In genomic region chrX:9682456-9682855, GRCh38 we compare ENCODE assay signal across 10 cellular contexts.
A peak's percentile ranks its signal among the peaks of the same experiment; 100 is the strongest.
DNase-seq lines count a peak whose midpoint lies in the region; ATAC-seq and TF ChIP-seq lines count a peak whose summit lies in the region.
"Had no signal": no experiment of that assay in that cellular context is flagged by ENCODE, and none has a peak within 500 bp of the region (broad histone marks: within the 10 kb centered on the region; RNA-seq: fewer than 3 reads in every experiment).

No MANE protein-coding gene starts in this region.

- H3K9me3 ChIP-seq in ascending aorta (no peaks in the 10 kb centered on the region), left ventricle myocardium inferior (replicated peaks) (no peaks in the 10 kb centered on the region)
- H3K9me3 ChIP-seq: MG63 had no signal

- H3K4me1 Mint-ChIP-seq in GM23338: peaks cover 11% of the 10 kb centered on the region
- H3K4me1 Mint-ChIP-seq in glutamatergic neuron (ENCODE audit: low read depth, unreplicated experiment): no peaks in the 10 kb centered on the region

- peak; percentile 30 for DNase-seq in GM23338 (ENCODE audit: low spot score)
- no peak for DNase-seq in ascending aorta (ENCODE audit: low spot score in 2 of 2)
- DNase-seq in left ventricle myocardium inferior: no peak
- DNase-seq in retina: peak; percentile 35
- DNase-seq in glutamatergic neuron: no peak
- DNase-seq in C1 segment of cervical spinal cord (lab: John Stamatoyannopoulos, UW): no peak
- DNase-seq in SIG-M5 treated with dmso at 0.1 percent for 504 hours (lab: John Stamatoyannopoulos, UW; ENCODE audit: unreplicated experiment): no peak
- DNase-seq: activated CD8-positive, alpha-beta T cell treated with anti-CD3 and anti-CD28 coated beads, Interleukin-2, amount 10 ng/mL, durations not matched to agents 7 days and 5 days; MG63; NCI-H774 had no signal

- no peak overlapping the region for H2AFZ ChIP-seq in GM23338

- ATAC-seq in GM23338: peak; percentile 72
- ATAC-seq: activated CD8-positive, alpha-beta T cell treated with anti-CD3 and anti-CD28 coated beads, Interleukin-2, amount 10 ng/mL, durations not matched to agents 7 days and 5 days had no signal

- H3K4me3 ChIP-seq in GM23338 (no peak overlapping the region), ascending aorta (no peak overlapping the region), left ventricle myocardium inferior (no peak overlapping the region)
- H3K4me3 ChIP-seq: MG63 had no signal

- H3K4me2 ChIP-seq in GM23338: no peak overlapping the region

- no peaks in the 10 kb centered on the region for H3K9me2 ChIP-seq in GM23338 (ENCODE audit: insufficient read depth)

- H4K20me1 ChIP-seq in GM23338 (replicated peaks; ENCODE audit: insufficient read depth): no peaks in the 10 kb centered on the region

- no peaks in the 10 kb centered on the region for H3F3A ChIP-seq in GM23338 (replicated peaks; ENCODE audit: low read depth)

- H3K27me3 Mint-ChIP-seq in GM23338 (ENCODE audit: insufficient read depth, low read depth, poor library complexity) (peaks cover 3% of the 10 kb centered on the region), glutamatergic neuron (ENCODE audit: unreplicated experiment) (peaks cover 3% of the 10 kb centered on the region)

- H3K27me3 ChIP-seq in GM23338 (ENCODE audit: insufficient read depth): no peaks in the 10 kb centered on the region
- H3K27me3 ChIP-seq in ascending aorta: no peaks in the 10 kb centered on the region
- H3K27me3 ChIP-seq in left ventricle myocardium inferior (ENCODE audit: low read depth): no peaks in the 10 kb centered on the region
- H3K27me3 ChIP-seq: MG63 had no signal

- H3K4me3 Mint-ChIP-seq in GM23338 (no peak overlapping the region), glutamatergic neuron (ENCODE audit: unreplicated experiment) (no peak overlapping the region)
- H3K4me3 Mint-ChIP-seq: activated CD8-positive, alpha-beta T cell treated with anti-CD3 and anti-CD28 coated beads, Interleukin-2, amount 10 ng/mL, durations not matched to agents 7 days and 5 days had no signal

- intact Hi-C loops in ascending aorta (cut with DNase I): no loop called here
- intact Hi-C loops in left ventricle myocardium inferior (cut with micrococcal nuclease): no loop called here

- no peak overlapping the region for H3K27ac ChIP-seq in GM23338 (ENCODE audit: low read depth)
- no peak overlapping the region for H3K27ac ChIP-seq in ascending aorta
- H3K27ac ChIP-seq in left ventricle myocardium inferior (replicated peaks): no peak overlapping the region

- H3K4me1 ChIP-seq in GM23338 (ENCODE audit: insufficient read depth): no peaks in the 10 kb centered on the region
- no peaks in the 10 kb centered on the region for H3K4me1 ChIP-seq in ascending aorta
- H3K4me1 ChIP-seq in left ventricle myocardium inferior: no peaks in the 10 kb centered on the region

- TF ChIP-seq CTCF in GM23338 (conservative IDR thresholded peaks at IDR 0.05; ENCODE audit: low read depth in 2 of 2) (peak in 1 of 2 experiments; percentile 50; a peak in 2 of 4 replicates), ascending aorta (IDR thresholded peaks at IDR 0.05) (peak; percentile 6 to 32 (median 9)), left ventricle myocardium inferior (IDR thresholded peaks at IDR 0.05; ENCODE audit: borderline replicate concordance) (peak; percentile 41), glutamatergic neuron (IDR thresholded peaks at IDR 0.05; ENCODE audit: partially characterized antibody, unreplicated experiment) (no peak)

- H3K36me3 ChIP-seq in GM23338 (ENCODE audit: insufficient read depth) (no peaks in the 10 kb centered on the region), ascending aorta (peaks cover 3 to 12% of the 10 kb centered on the region in 2 donors), left ventricle myocardium inferior (no peaks in the 10 kb centered on the region)
- H3K36me3 ChIP-seq: MG63 had no signal

- H3K36me3 Mint-ChIP-seq in GM23338 (ENCODE audit: low read depth) (peaks cover 13% of the 10 kb centered on the region), glutamatergic neuron (ENCODE audit: unreplicated experiment) (no peaks in the 10 kb centered on the region)

- no peaks in the 10 kb centered on the region for H3K79me2 ChIP-seq in GM23338 (replicated peaks; ENCODE audit: insufficient read depth)

- H3K9me3 Mint-ChIP-seq in GM23338 (no peaks in the 10 kb centered on the region; the same call in 2 of the 3 replicates), glutamatergic neuron (ENCODE audit: unreplicated experiment) (no peaks in the 10 kb centered on the region)

- H3K27ac Mint-ChIP-seq in GM23338 (no peak overlapping the region), glutamatergic neuron (ENCODE audit: unreplicated experiment) (no peak overlapping the region)
- H3K27ac Mint-ChIP-seq: activated CD8-positive, alpha-beta T cell treated with anti-CD3 and anti-CD28 coated beads, Interleukin-2, amount 10 ng/mL, durations not matched to agents 7 days and 5 days had no signal

TF ChIP-seq in GM23338, 12 proteins besides CTCF, POLR2A, EP300 and RAD21 (continues in another document):
- TF ChIP-seq ZNF331 (CRISPR knock-in tag; IDR thresholded peaks at IDR 0.05; ENCODE audit: low read depth) (no peak), EZH2phosphoT487 (IDR thresholded peaks at IDR 0.05; ENCODE audit: unreplicated experiment) (no peak), REST (IDR thresholded peaks at IDR 0.05; ENCODE audit: unreplicated experiment) (no peak), EZH2 (IDR thresholded peaks at IDR 0.05; ENCODE audit: low read depth, unreplicated experiment) (no peak), ETS1 (IDR thresholded peaks at IDR 0.05) (no peak)

Comparison
In these comparisons a context has a peak if more than half of its experiments do, and no peak if none do; other contexts are left out.
1. DNase-seq: peak in GM23338 (single experiment) and retina (single experiment); none in ascending aorta (0 of 2), left ventricle myocardium inferior (single experiment), glutamatergic neuron (single experiment), C1 segment of cervical spinal cord (0 of 14) and SIG-M5 treated with dmso at 0.1 percent for 504 hours (single experiment).